In the genomic region with DNA sequence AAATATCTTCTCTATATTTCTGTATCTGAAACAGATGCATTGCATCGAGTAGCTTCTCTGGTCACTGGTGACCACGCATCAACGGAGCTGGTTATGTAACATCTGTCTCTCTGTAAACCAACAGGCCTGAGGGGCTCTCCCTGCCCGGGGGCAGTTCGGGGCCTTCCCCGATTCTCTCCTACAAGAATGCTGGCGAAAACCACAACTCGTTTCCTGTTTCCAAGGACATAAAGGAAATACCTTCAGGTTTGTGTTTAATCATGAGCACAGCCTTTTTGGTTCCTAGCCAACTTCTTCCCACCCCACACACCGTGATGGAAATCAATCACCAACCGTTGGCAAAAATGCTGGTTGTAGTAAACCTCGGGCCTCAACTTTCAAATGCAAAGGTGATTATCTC, we compare ENCODE assay signal across 16 cellular contexts. TPM values are rescaled to one million over a fixed set of nuclear protein-coding genes. Genes with fewer than 3 reads are reported as not detected.
DNase-seq lines count a peak whose midpoint lies in the region; ATAC-seq and TF ChIP-seq lines count a peak whose summit lies in the region.
"Had no signal": no experiment of that assay in that cellular context is flagged by ENCODE, and none has a peak within 500 bp of the region (broad histone marks: within the 10 kb centered on the region; RNA-seq: fewer than 3 reads in every experiment).

No MANE protein-coding gene starts in this region.

- TF ChIP-seq CTCF in Calu3 (IDR thresholded peaks at IDR 0.05; ENCODE audit: unreplicated experiment) (no peak), progenitor cell of endocrine pancreas (IDR thresholded peaks at IDR 0.05; ENCODE audit: unreplicated experiment) (no peak)

- no peaks in the 10 kb centered on the region for H3K4me1 Mint-ChIP-seq in Calu3 (ENCODE audit: low read depth, unreplicated experiment)
- H3K4me1 Mint-ChIP-seq in progenitor cell of endocrine pancreas (ENCODE audit: low read depth) = no peaks in the 10 kb centered on the region

- intact Hi-C loops in Calu3 (cut with micrococcal nuclease; ENCODE audit: unreplicated experiment) = no loop called here

- CTCF ChIA-PET in Calu3 (lab: Charles Lee) = no interaction called here

- H3K9me3 Mint-ChIP-seq in Calu3 (ENCODE audit: low read depth, unreplicated experiment) (no peaks in the 10 kb centered on the region), progenitor cell of endocrine pancreas (ENCODE audit: low read depth) (no peaks in the 10 kb centered on the region)
- H3K9me3 Mint-ChIP-seq: T-helper 2 cell treated with Interferon-gamma antibody and Interleukin-4, amounts not matched to agents 5 μg/mL and 100 μg/mL, for 36 hours; type B pancreatic cell had no signal

- no peak overlapping the region for H3K27ac Mint-ChIP-seq in Calu3 (ENCODE audit: unreplicated experiment)
- H3K27ac Mint-ChIP-seq in progenitor cell of endocrine pancreas = no peak overlapping the region
- H3K27ac Mint-ChIP-seq: T-helper 2 cell treated with Interferon-gamma antibody and Interleukin-4, amounts not matched to agents 5 μg/mL and 100 μg/mL, for 36 hours; type B pancreatic cell had no signal

- peak; percentile 49 for ATAC-seq in HG02678 (IDR thresholded peaks at IDR 0.05; ENCODE audit: unreplicated experiment)
- ATAC-seq: HepG2 had no signal

- H3K4me3 Mint-ChIP-seq in Calu3 (ENCODE audit: low read depth, unreplicated experiment) (no peak overlapping the region), progenitor cell of endocrine pancreas (ENCODE audit: low read depth) (no peak overlapping the region)
- H3K4me3 Mint-ChIP-seq: T-helper 2 cell treated with Interferon-gamma antibody and Interleukin-4, amounts not matched to agents 5 μg/mL and 100 μg/mL, for 36 hours; type B pancreatic cell had no signal

- BruUV-seq in Calu3 (replicated peaks; lab: Mats Ljungman, UMichigan) = no TSS peak

- peak; percentile 57 for DNase-seq in Calu3
- peak; percentile 66 for DNase-seq in dermis blood vessel endothelial cell
- DNase-seq in progenitor cell of endocrine pancreas (ENCODE audit: low spot score, unreplicated experiment) = no peak
- no peak for DNase-seq in NCI-H1436 treated with DMSO at 0.1 percent for 48 hours (lab: John Stamatoyannopoulos, UW)
- DNase-seq in T-helper 2 cell = no peak
- no peak for DNase-seq in activated gamma-delta T cell treated with Interleukin-2 at 50 U/mL for 16 hours
- DNase-seq: activated CD4-positive, alpha-beta T cell treated with anti-CD3 and anti-CD28 coated beads, Interleukin-2, amount 50 U/mL, for 1 hour; amygdala; effector CD4-positive, alpha-beta T cell; NCI-H1092 treated with DMSO at 0.1 percent for 48 hours; stimulated activated CD4-positive, alpha-beta T cell treated with anti-CD3 and anti-CD28 coated beads, Interleukin-2, amount 100 ng/mL, for 24 hours had no signal

- no peaks in the 10 kb centered on the region for H3K36me3 Mint-ChIP-seq in Calu3 (ENCODE audit: insufficient read depth, unreplicated experiment)
- no peaks in the 10 kb centered on the region for H3K36me3 Mint-ChIP-seq in progenitor cell of endocrine pancreas (ENCODE audit: insufficient read depth)

- H3K27me3 Mint-ChIP-seq in Calu3 (ENCODE audit: unreplicated experiment) = peaks cover 25% of the 10 kb centered on the region
- peaks cover 2% of the 10 kb centered on the region for H3K27me3 Mint-ChIP-seq in progenitor cell of endocrine pancreas

TF ChIP-seq in PFSK-1, 5 proteins besides CTCF, POLR2A, EP300 and RAD21:
- TF ChIP-seq SIN3A (IDR thresholded peaks at IDR 0.05; ENCODE audit: borderline replicate concordance, insufficient read depth, low read length) = no peak
- TF ChIP-seq FOXP2 (optimal IDR thresholded peaks at IDR 0.05; ENCODE audit: borderline replicate concordance, extremely low read depth, extremely low read length, insufficient read depth) = peak; percentile 30
- TF ChIP-seq, protein P1, sequence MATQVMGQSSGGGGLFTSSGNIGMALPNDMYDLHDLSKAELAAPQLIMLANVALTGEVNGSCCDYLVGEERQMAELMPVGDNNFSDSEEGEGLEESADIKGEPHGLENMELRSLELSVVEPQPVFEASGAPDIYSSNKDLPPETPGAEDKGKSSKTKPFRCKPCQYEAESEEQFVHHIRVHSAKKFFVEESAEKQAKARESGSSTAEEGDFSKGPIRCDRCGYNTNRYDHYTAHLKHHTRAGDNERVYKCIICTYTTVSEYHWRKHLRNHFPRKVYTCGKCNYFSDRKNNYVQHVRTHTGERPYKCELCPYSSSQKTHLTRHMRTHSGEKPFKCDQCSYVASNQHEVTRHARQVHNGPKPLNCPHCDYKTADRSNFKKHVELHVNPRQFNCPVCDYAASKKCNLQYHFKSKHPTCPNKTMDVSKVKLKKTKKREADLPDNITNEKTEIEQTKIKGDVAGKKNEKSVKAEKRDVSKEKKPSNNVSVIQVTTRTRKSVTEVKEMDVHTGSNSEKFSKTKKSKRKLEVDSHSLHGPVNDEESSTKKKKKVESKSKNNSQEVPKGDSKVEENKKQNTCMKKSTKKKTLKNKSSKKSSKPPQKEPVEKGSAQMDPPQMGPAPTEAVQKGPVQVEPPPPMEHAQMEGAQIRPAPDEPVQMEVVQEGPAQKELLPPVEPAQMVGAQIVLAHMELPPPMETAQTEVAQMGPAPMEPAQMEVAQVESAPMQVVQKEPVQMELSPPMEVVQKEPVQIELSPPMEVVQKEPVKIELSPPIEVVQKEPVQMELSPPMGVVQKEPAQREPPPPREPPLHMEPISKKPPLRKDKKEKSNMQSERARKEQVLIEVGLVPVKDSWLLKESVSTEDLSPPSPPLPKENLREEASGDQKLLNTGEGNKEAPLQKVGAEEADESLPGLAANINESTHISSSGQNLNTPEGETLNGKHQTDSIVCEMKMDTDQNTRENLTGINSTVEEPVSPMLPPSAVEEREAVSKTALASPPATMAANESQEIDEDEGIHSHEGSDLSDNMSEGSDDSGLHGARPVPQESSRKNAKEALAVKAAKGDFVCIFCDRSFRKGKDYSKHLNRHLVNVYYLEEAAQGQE (IDR thresholded peaks at IDR 0.05; ENCODE audit: insufficient read depth in 1 of 2, low read depth in 2 of 2, low read length in 2 of 2) = peak in 1 of 2 experiments; percentile 29; a peak in 1 of 4 replicates
- no peak for TF ChIP-seq POLR2AphosphoS5 (IDR thresholded peaks at IDR 0.05; ENCODE audit: low read depth, low read length)

RNA-seq across cellular contexts. Expression of a gene that starts 25.1 kb away (rescaled TPM):
- total RNA-seq in Calu3 (2022) = not detected in 2 replicates
- 0.13 TPM for polyA plus RNA-seq in PFSK-1 (2012; ENCODE audit: insufficient read length, low read depth)
- total RNA-seq in dermis blood vessel endothelial cell = not detected in 2 replicates
- 0.47 and 0.57 TPM in 2 replicates for total RNA-seq in progenitor cell of endocrine pancreas

Comparison
In these comparisons a context has a peak if more than half of its experiments do, and no peak if none do; other contexts are left out.
1. DNase-seq: peak in Calu3 (single experiment) and dermis blood vessel endothelial cell (single experiment); none in progenitor cell of endocrine pancreas (single experiment), NCI-H1436 treated with DMSO at 0.1 percent for 48 hours (single experiment), T-helper 2 cell (0 of 5) and activated gamma-delta T cell treated with Interleukin-2 at 50 U/mL for 16 hours (single experiment).